In the genomic region with DNA sequence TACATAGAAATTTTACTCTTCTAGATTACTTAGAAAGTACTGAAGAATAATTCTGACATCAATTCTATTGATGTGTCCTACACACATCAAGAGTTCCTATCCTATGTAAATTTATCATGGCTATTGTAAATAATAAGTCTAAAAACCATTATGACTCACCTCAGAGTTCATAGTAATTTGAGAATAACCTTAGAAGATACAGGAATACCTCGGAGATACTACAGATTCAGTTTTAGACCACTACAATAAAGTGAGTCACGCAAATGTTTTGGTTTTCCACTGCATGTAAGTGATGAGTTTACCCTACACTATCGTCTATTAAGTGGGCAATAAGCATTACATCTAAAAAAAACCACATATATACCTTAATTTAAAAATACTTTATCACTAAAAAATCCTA, we compare ENCODE assay signal across 24 cellular contexts.
"Had no signal": no experiment of that assay in that cellular context is flagged by ENCODE, and none has a peak within 500 bp of the region (broad histone marks: within the 10 kb centered on the region; RNA-seq: fewer than 3 reads in every experiment).

No MANE protein-coding gene starts in this region.

- H3K27me3 ChIP-seq: right atrium auricular region, suprapubic skin, transverse colon, upper lobe of right lung, vagina had no signal

- DNase-seq: effector memory CD8-positive, alpha-beta T cell; hypothalamus; immature natural killer cell; left ventricle myocardium superior; lower lobe of right lung; naive thymus-derived CD8-positive, alpha-beta T cell; nephron progenitor cell; nucleus accumbens; stimulated activated CD4-positive, alpha-beta T cell treated with anti-CD3 and anti-CD28 coated beads, Interleukin-12 subunit alpha, Interleukin-12 subunit beta, amount 100 ng/mL, for 4 hours; stimulated activated CD4-positive, alpha-beta T cell treated with anti-CD3 and anti-CD28 coated beads, Interleukin-1b, Interleukin-23, amount 100 ng/mL, for 48 hours; stimulated activated CD4-positive, alpha-beta T cell treated with anti-CD3 and anti-CD28 coated beads, Interleukin-4, amount 100 ng/mL, for 1 hour; stimulated activated CD8-positive, alpha-beta memory T cell treated with anti-CD3 and anti-CD28 coated beads, Interleukin-4, amount 100 ng/mL, for 48 hours; stimulated activated naive CD4-positive, alpha-beta T cell; stimulated activated naive CD8-positive, alpha-beta T cell treated with anti-CD3 and anti-CD28 coated beads, Interleukin-15, amount 100 ng/mL, for 72 hours; transverse colon; upper lobe of right lung had no signal

- FAIRE-seq: endometrium, frontal cortex, keratinocyte had no signal

- H3K4me3 ChIP-seq: lower lobe of right lung, prostate gland, right atrium auricular region, smooth muscle cell, suprapubic skin, transverse colon, upper lobe of right lung, vagina had no signal

- H3K36me3 ChIP-seq: prostate gland, right atrium auricular region had no signal
